Comparison of ENCODE assay signal across 8 cellular contexts in the genomic region with DNA sequence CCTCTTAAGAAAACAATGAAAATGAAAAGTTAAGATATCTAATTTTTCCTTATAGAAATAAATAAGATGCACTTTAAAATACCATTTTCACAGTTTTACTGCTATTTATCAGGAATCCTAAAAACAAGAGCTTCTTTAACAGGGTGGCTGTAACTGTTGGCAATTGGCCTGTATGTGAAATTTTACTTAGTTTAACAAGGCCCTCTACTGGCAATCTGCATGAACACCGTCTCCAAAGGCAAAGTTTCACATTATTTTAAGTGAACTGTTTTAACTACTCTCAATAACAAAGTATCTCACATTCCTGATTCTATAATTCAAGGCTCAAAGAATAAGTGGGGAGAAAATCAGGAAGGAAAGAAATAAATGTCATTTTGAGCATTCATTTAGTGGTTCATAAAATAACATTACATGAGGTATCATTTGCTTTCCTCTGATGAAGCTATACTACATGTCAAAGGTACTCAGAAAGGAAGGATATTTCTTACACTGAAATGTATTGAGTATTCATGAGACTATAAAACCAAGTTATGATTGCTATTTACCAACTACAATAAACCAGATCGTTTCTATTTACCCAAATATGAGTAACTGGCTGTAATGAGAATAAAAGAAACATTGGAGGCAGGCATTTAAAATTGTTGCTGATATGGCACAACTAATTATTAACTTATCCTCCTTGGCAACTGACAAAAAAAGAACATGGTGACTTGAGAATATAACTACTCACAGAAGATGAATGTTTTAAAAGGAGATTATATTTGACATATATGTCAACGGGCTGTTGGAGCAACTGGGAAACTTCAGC. TPM values are rescaled to one million over a fixed set of nuclear protein-coding genes. Genes with fewer than 3 reads are reported as not detected.
DNase-seq lines count a peak whose midpoint lies in the region; ATAC-seq, FAIRE-seq and TF ChIP-seq lines count a peak whose summit lies in the region.

No MANE protein-coding gene starts in this region.

- no peak overlapping the region for H3K27ac ChIP-seq in 22Rv1

- ATAC-seq in HG03571 (IDR thresholded peaks at IDR 0.05; ENCODE audit: unreplicated experiment), result no peak

- peak; percentile 43 for TF ChIP-seq CTCF in 22Rv1 (IDR thresholded peaks at IDR 0.05)
- TF ChIP-seq CTCF in fibroblast of villous mesenchyme (IDR thresholded peaks at IDR 0.05; ENCODE audit: insufficient read depth, low read depth, low read length), result peak; percentile 67

- DNase-seq in GM18507 (ENCODE audit: extremely low spot score, insufficient read length, low read depth) (no peak), HT-29 (ENCODE audit: low spot score) (peak; percentile 47), SHP77 treated with DMSO at 0.1 percent for 48 hours (lab: John Stamatoyannopoulos, UW) (peak; percentile 53), fibroblast of villous mesenchyme (ENCODE audit: low read depth) (peak; percentile 76), skeletal muscle cell (ENCODE audit: low read depth) (peak; percentile 43), OCI-M2 (lab: John Stamatoyannopoulos, UW; ENCODE audit: unreplicated experiment) (no peak)

- peak; percentile 51 for FAIRE-seq in GM18507 (lab: Jason Lieb, UNC)

- H3K4me3 ChIP-seq in fibroblast of villous mesenchyme (ENCODE audit: low read depth, low read length) (no peak overlapping the region), skeletal muscle cell (ENCODE audit: low read depth, low read length) (no peak overlapping the region)

RNA-seq across cellular contexts. Expression of gene NCKAP5, which starts 7.0 kb away (rescaled TPM):
- total RNA-seq in HT-29 (2014; rRNA removed; shearing (Covaris generic)), result 0.03 TPM in 1 of 2 replicates, not detected in the other
- total RNA-seq in fibroblast of villous mesenchyme, result 28.7 and 47.9 TPM in 2 replicates

Comparison
In these comparisons a context has a peak if more than half of its experiments do, and no peak if none do; other contexts are left out.
1. DNase-seq: peak in HT-29 (single experiment), SHP77 treated with DMSO at 0.1 percent for 48 hours (single experiment), fibroblast of villous mesenchyme (single experiment) and skeletal muscle cell (single experiment); none in GM18507 (single experiment) and OCI-M2 (single experiment).
2. RNA of gene NCKAP5, which starts 7.0 kb away (total RNA-seq): 28.7 to 47.9 TPM in fibroblast of villous mesenchyme; 0.03 TPM in HT-29; every median in the first group is over 10 times any median in the second.